ENCODE assay signal across 20 cellular contexts in genomic region chr20:20663841-20664240, GRCh38.
"Had no signal": no experiment of that assay in that cellular context is flagged by ENCODE, and none has a peak within 500 bp of the region (broad histone marks: within the 10 kb centered on the region; RNA-seq: fewer than 3 reads in every experiment).

No MANE protein-coding gene starts in this region.

- H3K4me1 ChIP-seq: ascending aorta had no signal

- ATAC-seq: activated CD8-positive, alpha-beta T cell treated with anti-CD3 and anti-CD28 coated beads for 36 hours; activated naive CD8-positive, alpha-beta T cell treated with anti-CD3 and anti-CD28 coated beads, Interleukin-2, amount 50 U/mL, for 24 hours; left lung; stimulated activated naive CD8-positive, alpha-beta T cell treated with anti-CD3 and anti-CD28 coated beads, Interleukin-15, Interleukin-2, amounts not matched to agents 100 U/mL and 50 U/mL, for 24 hours had no signal

- H3K36me3 ChIP-seq: ascending aorta, left lung, tibial nerve had no signal

- H3K27ac Mint-ChIP-seq: activated CD4-positive, alpha-beta T cell treated with anti-CD3 and anti-CD28 coated beads, Interleukin-2, amount 10 ng/mL, durations not matched to agents 24 days and 14 days; activated CD8-positive, alpha-beta T cell treated with anti-CD3 and anti-CD28 coated beads for 36 hours; activated naive CD4-positive, alpha-beta T cell treated with anti-CD3 and anti-CD28 coated beads for 36 hours; activated naive CD8-positive, alpha-beta T cell treated with anti-CD3 and anti-CD28 coated beads, Interleukin-2, amount 50 U/mL, for 24 hours; activated T-helper 2 cell treated with anti-CD3 and anti-CD28 coated beads, Interferon-gamma antibody, Interleukin-2, Interleukin-4, amounts not matched to agents 10 μg/mL and 5 μg/mL and 100 μg/mL, durations not matched to agents 14 hours and 24 hours and 36 hours; nephron had no signal

- H3K27me3 Mint-ChIP-seq: activated CD4-positive, alpha-beta T cell treated with anti-CD3 and anti-CD28 coated beads, Interleukin-2, amount 10 ng/mL, durations not matched to agents 24 days and 14 days; activated CD8-positive, alpha-beta T cell treated with anti-CD3 and anti-CD28 coated beads for 36 hours; activated naive CD8-positive, alpha-beta T cell treated with anti-CD3 and anti-CD28 coated beads, Interleukin-2, amount 50 U/mL, for 24 hours had no signal

- H3K27me3 ChIP-seq: ascending aorta, left lung, tibial nerve had no signal

- H3K4me3 Mint-ChIP-seq: activated CD4-positive, alpha-beta T cell treated with anti-CD3 and anti-CD28 coated beads, Interleukin-2, amount 10 ng/mL, durations not matched to agents 24 days and 14 days; activated CD8-positive, alpha-beta T cell treated with anti-CD3 and anti-CD28 coated beads for 36 hours; activated naive CD4-positive, alpha-beta T cell treated with anti-CD3 and anti-CD28 coated beads for 36 hours; activated naive CD8-positive, alpha-beta T cell treated with anti-CD3 and anti-CD28 coated beads, Interleukin-2, amount 50 U/mL, for 24 hours; nephron had no signal

- H3K9me3 ChIP-seq: ascending aorta, left lung, tibial nerve had no signal

- H3K4me3 ChIP-seq: ascending aorta, left lung, tibial nerve had no signal

- H3K27ac ChIP-seq: ascending aorta, left lung, tibial nerve had no signal

- DNase-seq: activated CD4-positive, alpha-beta T cell treated with anti-CD3 and anti-CD28 coated beads, Interleukin-2, amount 10 ng/mL, durations not matched to agents 24 days and 14 days; activated CD4-positive, CD25-positive, alpha-beta regulatory T cell; activated CD8-positive, alpha-beta T cell treated with anti-CD3 and anti-CD28 coated beads for 36 hours; activated naive CD4-positive, alpha-beta T cell treated with anti-CD3 and anti-CD28 coated beads for 36 hours; activated naive CD8-positive, alpha-beta T cell treated with anti-CD3 and anti-CD28 coated beads, Interleukin-2, amount 50 U/mL, for 24 hours; activated T-cell treated with anti-CD3 and anti-CD28 coated beads, Interleukin-2, amount 50 U/mL, for 1 hour; effector CD8-positive, alpha-beta T cell; left lung; midbrain; nucleus accumbens; retina; stimulated activated CD4-positive, alpha-beta T cell treated with anti-CD3 and anti-CD28 coated beads, Interleukin-2, amount 100 ng/mL, for 24 hours; stimulated activated naive CD8-positive, alpha-beta T cell treated with anti-CD3 and anti-CD28 coated beads, Interleukin-15, Interleukin-2, amounts not matched to agents 100 U/mL and 50 U/mL, for 24 hours; substantia nigra; T-helper 1 cell; T-helper 9 cell had no signal

- H3K9me3 Mint-ChIP-seq: activated CD4-positive, alpha-beta T cell treated with anti-CD3 and anti-CD28 coated beads, Interleukin-2, amount 10 ng/mL, durations not matched to agents 24 days and 14 days; activated CD8-positive, alpha-beta T cell treated with anti-CD3 and anti-CD28 coated beads for 36 hours; activated naive CD4-positive, alpha-beta T cell treated with anti-CD3 and anti-CD28 coated beads for 36 hours; activated naive CD8-positive, alpha-beta T cell treated with anti-CD3 and anti-CD28 coated beads, Interleukin-2, amount 50 U/mL, for 24 hours; activated T-helper 2 cell treated with anti-CD3 and anti-CD28 coated beads, Interferon-gamma antibody, Interleukin-2, Interleukin-4, amounts not matched to agents 10 μg/mL and 5 μg/mL and 100 μg/mL, durations not matched to agents 14 hours and 24 hours and 36 hours; nephron had no signal
